1 cellular context compared by ENCODE assay signal in the genomic region with DNA sequence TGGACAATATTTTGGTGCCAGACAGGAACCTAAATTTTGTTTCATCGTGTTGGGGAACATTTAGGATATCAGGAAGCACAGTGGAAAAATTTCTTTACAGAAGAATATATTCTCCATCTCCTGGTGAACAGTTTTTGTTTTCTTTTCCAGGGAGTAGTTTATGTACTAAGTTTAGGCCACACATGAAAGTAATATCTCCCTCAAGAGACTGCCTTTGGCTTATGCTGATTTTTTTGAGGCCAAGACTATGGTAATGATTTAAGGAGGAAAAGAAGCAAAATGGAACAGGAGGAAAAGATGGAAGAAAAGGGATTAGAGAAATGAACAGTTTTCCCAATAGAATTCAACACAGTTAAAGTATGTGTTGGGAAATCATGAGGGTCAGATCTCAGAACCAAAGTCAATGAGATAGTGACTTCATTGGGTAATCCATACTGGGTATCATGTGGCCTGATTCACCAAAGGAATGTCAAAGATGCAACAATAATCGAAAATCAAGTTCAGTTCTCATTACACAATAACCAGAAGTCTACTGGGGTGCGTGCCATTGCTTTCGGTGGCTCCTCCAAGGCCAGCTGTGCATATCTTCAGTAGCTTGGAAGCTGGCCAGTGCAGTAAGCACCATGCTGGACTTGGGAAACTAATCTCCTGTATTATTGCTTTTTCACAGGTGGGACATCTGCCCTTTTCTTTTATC.
TF ChIP-seq lines count a peak whose summit lies in the region.

No MANE protein-coding gene starts in this region.

TF ChIP-seq in IMR-90, 13 proteins besides CTCF, POLR2A, EP300 and RAD21:
- TF ChIP-seq, protein P1, sequence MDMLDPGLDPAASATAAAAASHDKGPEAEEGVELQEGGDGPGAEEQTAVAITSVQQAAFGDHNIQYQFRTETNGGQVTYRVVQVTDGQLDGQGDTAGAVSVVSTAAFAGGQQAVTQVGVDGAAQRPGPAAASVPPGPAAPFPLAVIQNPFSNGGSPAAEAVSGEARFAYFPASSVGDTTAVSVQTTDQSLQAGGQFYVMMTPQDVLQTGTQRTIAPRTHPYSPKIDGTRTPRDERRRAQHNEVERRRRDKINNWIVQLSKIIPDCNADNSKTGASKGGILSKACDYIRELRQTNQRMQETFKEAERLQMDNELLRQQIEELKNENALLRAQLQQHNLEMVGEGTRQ (IDR thresholded peaks at IDR 0.05; ENCODE audit: low read depth, low read length), result no peak
- TF ChIP-seq MXI1 (IDR thresholded peaks at IDR 0.05; ENCODE audit: borderline replicate concordance, low read depth, low read length) (no peak), BHLHE40 (IDR thresholded peaks at IDR 0.05; ENCODE audit: low read depth, low read length) (no peak), MAZ (IDR thresholded peaks at IDR 0.05; ENCODE audit: borderline replicate concordance, low read depth, low read length) (no peak), MAFK (IDR thresholded peaks at IDR 0.05; ENCODE audit: low read depth, low read length) (no peak), CHD1 (IDR thresholded peaks at IDR 0.05; ENCODE audit: low read depth, low read length) (no peak), CEBPB (IDR thresholded peaks at IDR 0.05; ENCODE audit: low read depth, low read length) (peak; percentile 44; the same call in 1 of the 2 replicates)
